Comparison of ENCODE assay signal across 9 cellular contexts in the genomic region with DNA sequence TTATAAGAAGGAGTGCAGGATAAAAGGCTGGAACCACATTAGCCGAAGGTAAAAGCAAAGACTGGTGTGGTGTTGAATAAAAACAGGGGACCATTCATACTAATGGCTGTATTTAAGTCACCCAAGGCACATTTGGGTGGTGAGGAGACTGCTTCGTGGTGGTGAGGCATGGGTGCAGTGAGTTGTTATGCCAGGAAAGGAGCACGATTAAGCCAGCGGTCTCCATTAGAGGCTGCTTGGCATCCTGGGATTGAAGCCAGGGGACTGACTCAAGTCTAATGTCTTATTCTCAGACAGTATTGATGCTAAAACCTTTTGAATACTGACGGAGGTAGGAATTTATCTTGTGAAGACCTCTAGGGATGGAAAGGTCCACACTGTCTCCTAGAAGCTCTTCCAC. TPM values are rescaled to one million over a fixed set of nuclear protein-coding genes. Genes with fewer than 3 reads are reported as not detected.
DNase-seq lines count a peak whose midpoint lies in the region; ATAC-seq, FAIRE-seq and TF ChIP-seq lines count a peak whose summit lies in the region.
"Had no signal": no experiment of that assay in that cellular context is flagged by ENCODE, and none has a peak within 500 bp of the region (broad histone marks: within the 10 kb centered on the region; RNA-seq: fewer than 3 reads in every experiment).

No MANE protein-coding gene starts in this region.

- H3K36me3 Mint-ChIP-seq in activated CD4-positive, alpha-beta T cell treated with anti-CD3 and anti-CD28 coated beads, Interleukin-2, amount 10 ng/mL, durations not matched to agents 7 days and 5 days (ENCODE audit: low read depth): peaks cover 15% of the 10 kb centered on the region

- no peak for TF ChIP-seq CTCF in keratinocyte (optimal IDR thresholded peaks at IDR 0.05 in 1 of 3, IDR thresholded peaks at IDR 0.05 in 1 of 3, conservative IDR thresholded peaks at IDR 0.05 in 1 of 3; ENCODE audit: extremely low read depth in 1 of 3, insufficient read depth in 2 of 3, low read length in 3 of 3)
- no peak for TF ChIP-seq CTCF in testis (IDR thresholded peaks at IDR 0.05)

- peak overlapping the region; percentile 0 for H3K9ac ChIP-seq in keratinocyte (ENCODE audit: control insufficient read depth, extremely low read depth, insufficient read depth, low read length)

- POLR2A ChIA-PET in activated CD4-positive, alpha-beta T cell treated with anti-CD3 and anti-CD28 coated beads, Interleukin-2, amount 10 ng/mL, durations not matched to agents 7 days and 5 days (lab: Charles Lee): no interaction called here

- peak overlapping the region; percentile 34 for H3K4me2 ChIP-seq in keratinocyte (ENCODE audit: control insufficient read depth, extremely low read depth, insufficient read depth, low read depth, low read length)

- no peak for TF ChIP-seq POLR2A in testis (IDR thresholded peaks at IDR 0.05)

- H3K79me2 ChIP-seq in keratinocyte (ENCODE audit: control insufficient read depth, insufficient read depth, low read length): peaks cover 14% of the 10 kb centered on the region

- H3K27ac ChIP-seq in keratinocyte (ENCODE audit: control insufficient read depth, insufficient read depth, low read length): no peak overlapping the region
- peak overlapping the region in 1 of 2 donors; percentile 2 for H3K27ac ChIP-seq in testis

- H3K9me3 ChIP-seq in keratinocyte (ENCODE audit: control insufficient read depth, low read depth, low read length) (no peaks in the 10 kb centered on the region), testis (no peaks in the 10 kb centered on the region)

- H3K4me1 ChIP-seq in keratinocyte (ENCODE audit: control insufficient read depth, extremely low read depth, insufficient read depth, low read length) (peaks cover 12% of the 10 kb centered on the region), testis (peaks cover 8% of the 10 kb centered on the region)

- intact Hi-C loops in testis (cut with DNase I; ENCODE audit: low total_unique reads): no loop called here

- H3K27ac Mint-ChIP-seq in activated CD4-positive, alpha-beta T cell treated with anti-CD3 and anti-CD28 coated beads, Interleukin-2, amount 10 ng/mL, durations not matched to agents 7 days and 5 days: peak overlapping the region; percentile 88

- H3K4me3 Mint-ChIP-seq in activated CD4-positive, alpha-beta T cell treated with anti-CD3 and anti-CD28 coated beads, Interleukin-2, amount 10 ng/mL, durations not matched to agents 7 days and 5 days: no peak overlapping the region

- H4K20me1 ChIP-seq in keratinocyte (ENCODE audit: control insufficient read depth, extremely low read depth, insufficient read depth, low read length): no peaks in the 10 kb centered on the region

- peak overlapping the region; percentile 35 for H2AFZ ChIP-seq in keratinocyte (ENCODE audit: control insufficient read depth, low read length)

- dilution Hi-C loops in keratinocyte (cut with MboI; ENCODE audit: extremely low pct_ligation_motif_present, low sequenced_read_pairs): no loop called here

- H3K27me3 ChIP-seq in keratinocyte (ENCODE audit: control insufficient read depth, extremely low read depth, insufficient read depth, low read length): no peaks in the 10 kb centered on the region
- H3K27me3 ChIP-seq in testis: no peaks in the 10 kb centered on the region

- peaks cover 2% of the 10 kb centered on the region for H3K9me1 ChIP-seq in keratinocyte (ENCODE audit: control insufficient read depth, extremely low read depth, insufficient read depth, low read length)

- no peak for DNase-seq in activated CD4-positive, alpha-beta T cell treated with anti-CD3 and anti-CD28 coated beads, Interleukin-2, amount 10 ng/mL, durations not matched to agents 7 days and 5 days
- no peak for DNase-seq in activated CD4-positive, alpha-beta T cell treated with anti-CD3 and anti-CD28 coated beads, Interleukin-2, amount 50 U/mL, for 48 hours
- peak; percentile 42 for DNase-seq in RPMI8226
- no peak for DNase-seq in keratinocyte (ENCODE audit: low read depth, low spot score)
- DNase-seq in testis: peak; percentile 14
- DNase-seq in GDM1 (lab: John Stamatoyannopoulos, UW): no peak
- DNase-seq: T-helper 9 cell had no signal

- H3K4me1 Mint-ChIP-seq in activated CD4-positive, alpha-beta T cell treated with anti-CD3 and anti-CD28 coated beads, Interleukin-2, amount 10 ng/mL, durations not matched to agents 7 days and 5 days: peaks cover 35% of the 10 kb centered on the region

- ATAC-seq in HG03097 (IDR thresholded peaks at IDR 0.05; ENCODE audit: low FRiP score, unreplicated experiment) (no peak), GM18868 (IDR thresholded peaks at IDR 0.05; ENCODE audit: unreplicated experiment) (no peak)

- 53 to 54% methylated on average over 5 of the region's 5 CpGs for WGBS in testis, 2 donors

- peaks cover 2 to 12% of the 10 kb centered on the region in 2 experiments for H3K36me3 ChIP-seq in keratinocyte (ENCODE audit: control insufficient read depth in 2 of 2, extremely low read depth in 1 of 2, insufficient read depth in 2 of 2, low read length in 2 of 2)
- H3K36me3 ChIP-seq in testis (ENCODE audit: low read depth, missing control alignments): no peaks in the 10 kb centered on the region

- H3K27me3 Mint-ChIP-seq in activated CD4-positive, alpha-beta T cell treated with anti-CD3 and anti-CD28 coated beads, Interleukin-2, amount 10 ng/mL, durations not matched to agents 7 days and 5 days: no peaks in the 10 kb centered on the region

- no peaks in the 10 kb centered on the region for H3K9me3 Mint-ChIP-seq in activated CD4-positive, alpha-beta T cell treated with anti-CD3 and anti-CD28 coated beads, Interleukin-2, amount 10 ng/mL, durations not matched to agents 7 days and 5 days

- peak overlapping the region in 1 of 3 experiments; percentile 0 for H3K4me3 ChIP-seq in keratinocyte (ENCODE audit: control insufficient read depth in 2 of 3, extremely low read depth in 1 of 3, insufficient read depth in 2 of 3, low read depth in 1 of 3, low read length in 3 of 3)
- H3K4me3 ChIP-seq in testis: no peak overlapping the region

- no peak for FAIRE-seq in keratinocyte (lab: Jason Lieb, UNC)

- CTCF ChIA-PET in activated CD4-positive, alpha-beta T cell treated with anti-CD3 and anti-CD28 coated beads, Interleukin-2, amount 10 ng/mL, durations not matched to agents 7 days and 5 days (lab: Charles Lee): interaction anchor here (1.5 kb wide), 1 partner anchor 22 kb away, joined by 5 read pairs; a partner anchor contains a TSS

RNA-seq across cellular contexts. Expression of a gene that starts 21.9 kb away (rescaled TPM):
- 10 to 100 TPM; 51.7 to 66.3 TPM for total RNA-seq in activated CD4-positive, alpha-beta T cell treated with anti-CD3 and anti-CD28 coated beads, Interleukin-2, amount 10 ng/mL, durations not matched to agents 7 days and 5 days
- 52.5 to 153 TPM (median 92.6 TPM) in 3 replicates for polyA plus RNA-seq in keratinocyte
- 36.9 TPM for polyA plus RNA-seq in keratinocyte (2011; ENCODE audit: low read depth)
- 32.6 and 67.4 TPM in 2 replicates for polyA plus RNA-seq in keratinocyte (2011; cell fraction: cytosol; rRNA removed)
- 73.6 and 78.6 TPM in 2 replicates for polyA plus RNA-seq in keratinocyte (2011; cell fraction: nucleus; rRNA removed)
- polyA plus RNA-seq in keratinocyte (2012; ENCODE audit: low replicate concordance): 29.3 and 55.3 TPM in 2 replicates
- 141 to 498 TPM (median 410 TPM) in 3 replicates for polyA minus RNA-seq in keratinocyte
- 115 TPM for polyA minus RNA-seq in keratinocyte (2011; cell fraction: cytosol; rRNA and poly(A)+ RNA removed)
- polyA minus RNA-seq in keratinocyte (2011; cell fraction: nucleus; rRNA and poly(A)+ RNA removed): 108 and 265 TPM in 2 replicates
- 10 to 100 TPM; 65.8 to 86.3 TPM for total RNA-seq in testis
- polyA plus RNA-seq in testis (ENCODE audit: insufficient read depth, low read depth, low replicate concordance): 122 TPM

Comparison
In these comparisons a context has a peak if more than half of its experiments do, and no peak if none do; other contexts are left out.
1. DNase-seq: peak in RPMI8226 (single experiment) and testis (single experiment); none in activated CD4-positive, alpha-beta T cell treated with anti-CD3 and anti-CD28 coated beads, Interleukin-2, amount 10 ng/mL, durations not matched to agents 7 days and 5 days (single experiment), activated CD4-positive, alpha-beta T cell treated with anti-CD3 and anti-CD28 coated beads, Interleukin-2, amount 50 U/mL, for 48 hours (0 of 2), keratinocyte (single experiment) and GDM1 (single experiment).